In the genomic region with DNA sequence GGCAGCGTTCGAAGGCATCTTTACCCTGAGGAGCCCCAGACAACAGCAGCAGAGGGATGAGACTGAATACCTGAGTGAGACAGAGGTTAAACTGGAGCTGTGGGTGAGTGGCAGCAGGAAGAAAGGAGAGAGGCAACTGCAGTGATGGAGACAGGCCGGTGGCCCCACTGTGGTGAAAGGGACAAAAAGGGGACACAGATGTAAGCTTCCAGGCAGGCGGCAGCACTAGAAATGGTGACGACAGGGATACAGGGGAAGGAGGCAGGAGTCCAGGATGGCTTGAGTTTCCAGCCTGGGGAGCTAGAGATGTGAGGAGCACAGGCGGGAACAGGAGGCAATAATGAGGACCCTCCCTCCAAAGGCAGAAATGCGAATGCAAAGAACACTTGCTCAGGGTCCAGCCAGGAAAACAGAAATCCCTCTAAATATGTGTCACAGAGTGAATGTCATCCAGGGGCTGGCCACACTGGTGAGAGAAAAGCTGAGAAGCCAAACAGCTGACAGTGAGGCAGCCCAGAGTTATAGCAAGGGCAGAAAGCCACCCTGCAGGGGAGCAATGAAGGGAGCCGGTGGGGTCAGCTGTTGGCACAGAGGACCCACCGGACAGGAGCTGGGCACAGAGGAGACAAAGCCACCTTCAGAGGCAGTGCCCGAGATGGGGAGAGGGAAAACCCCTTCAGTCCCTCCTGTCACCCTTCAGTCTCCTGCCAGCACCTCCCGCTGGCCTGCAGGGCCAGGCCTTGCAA, we compare ENCODE assay signal across 11 cellular contexts.
DNase-seq lines count a peak whose midpoint lies in the region; ATAC-seq and TF ChIP-seq lines count a peak whose summit lies in the region.
"Had no signal": no experiment of that assay in that cellular context is flagged by ENCODE, and none has a peak within 500 bp of the region (broad histone marks: within the 10 kb centered on the region; RNA-seq: fewer than 3 reads in every experiment).

No MANE protein-coding gene starts in this region.

- ATAC-seq in T-helper 17 cell (no peak), HG02840 (IDR thresholded peaks at IDR 0.05; ENCODE audit: low FRiP score, unreplicated experiment) (no peak), GM21529 (IDR thresholded peaks at IDR 0.05; ENCODE audit: unreplicated experiment) (no peak)
- no peak for ATAC-seq in stimulated activated naive B cell treated with anti-CD40 and anti-IgM and Interleukin-4, amounts not matched to agents 10 μg/mL and 1 μg/mL and 100 μg/mL, for 72 hours (replicated peaks)

- H3K4me1 ChIP-seq in right atrium auricular region (peaks cover 0 to 56% of the 10 kb centered on the region in 2 donors), rectal smooth muscle tissue (ENCODE audit: control insufficient read depth, insufficient read depth, low read length) (peaks cover 40% of the 10 kb centered on the region)

- no peaks in the 10 kb centered on the region for H3K9me3 Mint-ChIP-seq in Calu3 (ENCODE audit: low read depth, unreplicated experiment)
- no peaks in the 10 kb centered on the region for H3K9me3 Mint-ChIP-seq in stimulated activated naive B cell treated with anti-CD40 and anti-IgM and Interleukin-4, amounts not matched to agents 10 μg/mL and 1 μg/mL and 100 μg/mL, for 72 hours

- CTCF ChIA-PET in Calu3 (lab: Charles Lee): interaction anchor here (0.9 to 1.4 kb wide), 4 partner anchors 11 to 101 kb away, joined by 3 to 5 read pairs (median 4); no protein-coding TSS in a partner anchor

- no peaks in the 10 kb centered on the region for H3K27me3 Mint-ChIP-seq in Calu3 (ENCODE audit: unreplicated experiment)
- no peaks in the 10 kb centered on the region for H3K27me3 Mint-ChIP-seq in T-helper 17 cell
- no peaks in the 10 kb centered on the region for H3K27me3 Mint-ChIP-seq in stimulated activated naive B cell treated with anti-CD40 and anti-IgM and Interleukin-4, amounts not matched to agents 10 μg/mL and 1 μg/mL and 100 μg/mL, for 72 hours

- H3K27ac Mint-ChIP-seq in Calu3 (ENCODE audit: unreplicated experiment) (peak overlapping the region; percentile 51), T-helper 17 cell (peak overlapping the region; percentile 90)
- H3K27ac Mint-ChIP-seq in stimulated activated naive B cell treated with anti-CD40 and anti-IgM and Interleukin-4, amounts not matched to agents 10 μg/mL and 1 μg/mL and 100 μg/mL, for 72 hours: no peak overlapping the region

- H3K27me3 ChIP-seq in right atrium auricular region: no peaks in the 10 kb centered on the region
- no peaks in the 10 kb centered on the region for H3K27me3 ChIP-seq in rectal smooth muscle tissue (ENCODE audit: control insufficient read depth, insufficient read depth, low read length)
- H3K27me3 ChIP-seq: brain microvascular endothelial cell, testis had no signal

- no peak overlapping the region for H3K4me3 ChIP-seq in right atrium auricular region
- H3K4me3 ChIP-seq in rectal smooth muscle tissue (ENCODE audit: low read length): no peak overlapping the region
- H3K4me3 ChIP-seq: testis had no signal

- intact Hi-C loops in Calu3 (cut with micrococcal nuclease; ENCODE audit: unreplicated experiment): loop anchor here (5.0 kb wide), 1 partner anchor 60 kb away; no protein-coding TSS in a partner anchor

- H3K9ac ChIP-seq in rectal smooth muscle tissue (ENCODE audit: low read length): no peak overlapping the region

- peaks cover 38% of the 10 kb centered on the region for H3K36me3 ChIP-seq in right atrium auricular region
- peaks cover 15% of the 10 kb centered on the region for H3K36me3 ChIP-seq in rectal smooth muscle tissue (ENCODE audit: control insufficient read depth, insufficient read depth, low read length)

- TF ChIP-seq CTCF in Calu3 (IDR thresholded peaks at IDR 0.05; ENCODE audit: unreplicated experiment): no peak
- TF ChIP-seq CTCF in right atrium auricular region (IDR thresholded peaks at IDR 0.05): no peak

- DNase-seq in Calu3 (no peak), T-helper 17 cell (no peak), right atrium auricular region (ENCODE audit: low spot score) (no peak), SW 1271 (lab: John Stamatoyannopoulos, UW) (no peak)
- no peak for DNase-seq in stimulated activated naive B cell treated with anti-CD40 and anti-IgM and Interleukin-4, amounts not matched to agents 10 μg/mL and 1 μg/mL and 100 μg/mL, for 72 hours
- DNase-seq: NCI-H1417 treated with DMSO at 0.1 percent for 48 hours had no signal

- H3K36me3 Mint-ChIP-seq in Calu3 (ENCODE audit: insufficient read depth, unreplicated experiment) (peaks cover 31% of the 10 kb centered on the region), T-helper 17 cell (ENCODE audit: low read depth) (peaks cover 6% of the 10 kb centered on the region)
- peaks cover 24 to 40% of the 10 kb centered on the region in 2 donors for H3K36me3 Mint-ChIP-seq in stimulated activated naive B cell treated with anti-CD40 and anti-IgM and Interleukin-4, amounts not matched to agents 10 μg/mL and 1 μg/mL and 100 μg/mL, for 72 hours

- H3K4me3 Mint-ChIP-seq in Calu3 (ENCODE audit: low read depth, unreplicated experiment) (peak overlapping the region; percentile 52), T-helper 17 cell (no peak overlapping the region)
- H3K4me3 Mint-ChIP-seq in stimulated activated naive B cell treated with anti-CD40 and anti-IgM and Interleukin-4, amounts not matched to agents 10 μg/mL and 1 μg/mL and 100 μg/mL, for 72 hours: no peak overlapping the region

- BruUV-seq in Calu3 (replicated peaks; lab: Mats Ljungman, UMichigan): no TSS peak

- H3K4me1 Mint-ChIP-seq in Calu3 (ENCODE audit: low read depth, unreplicated experiment) (peaks cover 31% of the 10 kb centered on the region), T-helper 17 cell (peaks cover 29% of the 10 kb centered on the region)
- H3K4me1 Mint-ChIP-seq in stimulated activated naive B cell treated with anti-CD40 and anti-IgM and Interleukin-4, amounts not matched to agents 10 μg/mL and 1 μg/mL and 100 μg/mL, for 72 hours: peaks cover 0 to 4% of the 10 kb centered on the region in 2 donors

- peak overlapping the region; percentile 13 to 65 for H3K27ac ChIP-seq in right atrium auricular region
- H3K27ac ChIP-seq in rectal smooth muscle tissue (ENCODE audit: low read depth, low read length): peak overlapping the region; percentile 46
- H3K27ac ChIP-seq: brain microvascular endothelial cell, testis had no signal

- no peaks in the 10 kb centered on the region for H3K9me3 ChIP-seq in T-helper 17 cell (ENCODE audit: control insufficient read depth, low read length, poor library complexity, severe bottlenecking)
- no peaks in the 10 kb centered on the region for H3K9me3 ChIP-seq in right atrium auricular region
- H3K9me3 ChIP-seq: testis had no signal
